In genomic region chr6:132142308-132142707, GRCh38 we compare ENCODE assay signal across 25 cellular contexts.
"Had no signal": no experiment of that assay in that cellular context is flagged by ENCODE, and none has a peak within 500 bp of the region (broad histone marks: within the 10 kb centered on the region; RNA-seq: fewer than 3 reads in every experiment).

No MANE protein-coding gene starts in this region.

- H3K4me1 ChIP-seq: breast epithelium, gastrocnemius medialis, pancreas, prostate gland, tibial nerve had no signal

- H3K27me3 ChIP-seq: breast epithelium, esophagus squamous epithelium, gastrocnemius medialis, pancreas, tibial nerve had no signal

- FAIRE-seq: pancreas had no signal

- H3K9me3 ChIP-seq: breast epithelium, esophagus squamous epithelium, gastrocnemius medialis, pancreas, prostate gland, tibial nerve had no signal

- H3K4me3 ChIP-seq: breast epithelium, esophagus squamous epithelium, gastrocnemius medialis, pancreas, prostate gland, skin epidermis, tibial nerve had no signal

- H3K27ac ChIP-seq: breast epithelium, epithelial cell of prostate, esophagus squamous epithelium, gastrocnemius medialis, pancreas, prostate gland, skin epidermis, tibial nerve had no signal

- DNase-seq: activated CD4-positive, alpha-beta T cell treated with anti-CD3 and anti-CD28 coated beads for 36 hours; activated CD4-positive, CD25-positive, alpha-beta regulatory T cell; activated CD8-positive, alpha-beta memory T cell treated with anti-CD3 and anti-CD28 coated beads, Interleukin-2, amount 10 ng/mL, durations not matched to agents 7 days and 5 days; activated CD8-positive, alpha-beta T cell treated with anti-CD3 and anti-CD28 coated beads, Interleukin-2, amount 10 ng/mL, durations not matched to agents 7 days and 5 days; activated T-cell treated with anti-CD3 and anti-CD28 coated beads, Interleukin-2, amount 50 U/mL, for 48 hours; anterior cingulate cortex; central memory CD4-positive, alpha-beta T cell; dermis blood vessel endothelial cell; effector CD4-positive, alpha-beta T cell; esophagus squamous epithelium; gastrocnemius medialis; head of caudate nucleus; hippocampal formation; left colon; midbrain; naive thymus-derived CD4-positive, alpha-beta T cell; pancreas; retina; stimulated activated CD4-positive, alpha-beta T cell treated with anti-CD3 and anti-CD28 coated beads, Interleukin-4, amount 100 ng/mL, for 24 hours; substantia nigra had no signal

- H3K36me3 ChIP-seq: breast epithelium, esophagus squamous epithelium, gastrocnemius medialis, pancreas, prostate gland, tibial nerve had no signal
